1 cellular context compared by ENCODE assay signal in the genomic region with DNA sequence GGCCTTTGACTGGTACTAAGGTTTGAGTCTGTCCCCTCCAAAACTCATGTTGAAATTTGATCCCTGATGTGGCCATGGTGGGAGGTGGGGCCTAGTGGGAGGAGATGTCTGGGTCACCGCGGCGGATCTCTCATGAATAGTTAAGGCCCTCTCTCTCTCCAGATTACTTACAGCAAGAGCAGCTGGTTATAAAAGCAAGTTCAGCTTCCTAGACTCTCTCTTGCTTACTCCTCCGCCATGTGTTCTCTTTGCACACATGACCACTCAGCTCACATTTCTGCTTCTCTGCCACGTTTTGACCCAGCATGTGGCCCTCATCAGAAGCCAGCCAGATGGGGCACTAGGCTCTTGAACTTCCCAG.
TF ChIP-seq lines count a peak whose summit lies in the region.

No MANE protein-coding gene starts in this region.

TF ChIP-seq in HepG2, 621 proteins besides CTCF, POLR2A, EP300 and RAD21 (continued from another document):
- TF ChIP-seq TCF7 (IDR thresholded peaks at IDR 0.05; ENCODE audit: low read depth) (no peak), ZZZ3 (CRISPR knock-in tag; IDR thresholded peaks at IDR 0.05; ENCODE audit: borderline replicate concordance) (no peak), ZNF549 (CRISPR knock-in tag; IDR thresholded peaks at IDR 0.05) (no peak), SIX1 (CRISPR knock-in tag; IDR thresholded peaks at IDR 0.05; ENCODE audit: borderline replicate concordance) (peak; percentile 82; the same call in 1 of the 2 replicates), ZNF441 (CRISPR knock-in tag; IDR thresholded peaks at IDR 0.05; ENCODE audit: borderline replicate concordance) (no peak), MBNL3 (CRISPR knock-in tag; conservative IDR thresholded peaks at IDR 0.05) (no peak), CHD2 (IDR thresholded peaks at IDR 0.05; ENCODE audit: low read depth, low read length) (no peak), SIX4 (CRISPR knock-in tag; IDR thresholded peaks at IDR 0.05) (peak; percentile 76; the same call in 1 of the 2 replicates), ZSCAN20 (CRISPR knock-in tag; IDR thresholded peaks at IDR 0.05; ENCODE audit: borderline replicate concordance) (no peak), CCDC6 (CRISPR knock-in tag; IDR thresholded peaks at IDR 0.05) (no peak), ZFX (CRISPR knock-in tag; IDR thresholded peaks at IDR 0.05; ENCODE audit: low read depth) (peak; percentile 35; the same call in 1 of the 2 replicates), SNRNP70 (IDR thresholded peaks at IDR 0.05; ENCODE audit: low read depth, low read length) (no peak), SRF (IDR thresholded peaks at IDR 0.05; ENCODE audit: low read depth, low read length) (no peak), ZFP41 (CRISPR knock-in tag; IDR thresholded peaks at IDR 0.05; ENCODE audit: borderline replicate concordance) (no peak)
- TF ChIP-seq, protein P1, sequence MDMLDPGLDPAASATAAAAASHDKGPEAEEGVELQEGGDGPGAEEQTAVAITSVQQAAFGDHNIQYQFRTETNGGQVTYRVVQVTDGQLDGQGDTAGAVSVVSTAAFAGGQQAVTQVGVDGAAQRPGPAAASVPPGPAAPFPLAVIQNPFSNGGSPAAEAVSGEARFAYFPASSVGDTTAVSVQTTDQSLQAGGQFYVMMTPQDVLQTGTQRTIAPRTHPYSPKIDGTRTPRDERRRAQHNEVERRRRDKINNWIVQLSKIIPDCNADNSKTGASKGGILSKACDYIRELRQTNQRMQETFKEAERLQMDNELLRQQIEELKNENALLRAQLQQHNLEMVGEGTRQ (IDR thresholded peaks at IDR 0.05; ENCODE audit: low read depth, low read length) = no peak
- TF ChIP-seq, protein P1 (CRISPR knock-in tag; IDR thresholded peaks at IDR 0.05; ENCODE audit: borderline replicate concordance) = no peak
